1 cellular context compared by ENCODE assay signal in the genomic region with DNA sequence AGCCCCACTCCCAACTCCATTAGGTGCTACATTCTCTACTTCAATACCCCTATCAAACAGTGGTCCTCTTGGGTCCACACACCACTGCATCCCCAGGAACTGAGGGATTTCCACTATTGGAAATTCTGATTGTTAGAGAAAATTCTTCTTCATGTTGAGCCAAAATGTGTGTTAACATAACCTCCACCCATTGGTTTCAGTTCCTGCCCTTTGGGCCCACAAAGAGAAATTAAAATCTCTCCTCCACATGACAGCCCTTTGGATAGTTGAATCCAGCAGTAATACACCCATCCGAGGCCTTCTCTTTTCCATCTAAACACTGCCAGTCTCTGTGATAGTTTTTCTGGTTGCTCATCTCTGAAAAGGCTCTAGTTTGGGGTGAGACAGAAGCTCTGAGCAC.
TF ChIP-seq lines count a peak whose summit lies in the region.

No MANE protein-coding gene starts in this region.

TF ChIP-seq in endothelial cell of umbilical vein, 7 proteins besides CTCF, POLR2A, EP300 and RAD21:
- no peak for TF ChIP-seq JUN (IDR thresholded peaks at IDR 0.05; ENCODE audit: borderline replicate concordance, insufficient read depth, insufficient read length, low read depth)
- TF ChIP-seq, protein P1, sequence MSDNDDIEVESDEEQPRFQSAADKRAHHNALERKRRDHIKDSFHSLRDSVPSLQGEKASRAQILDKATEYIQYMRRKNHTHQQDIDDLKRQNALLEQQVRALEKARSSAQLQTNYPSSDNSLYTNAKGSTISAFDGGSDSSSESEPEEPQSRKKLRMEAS (IDR thresholded peaks at IDR 0.05; ENCODE audit: insufficient read depth, insufficient read length) = no peak
- no peak for TF ChIP-seq MYC (IDR thresholded peaks at IDR 0.05; ENCODE audit: low read depth, low read length)
- TF ChIP-seq EZH2 (IDR thresholded peaks at IDR 0.05; ENCODE audit: borderline replicate concordance, low read depth, low read length, severe bottlenecking) = no peak
- no peak for TF ChIP-seq GATA2 (IDR thresholded peaks at IDR 0.05; ENCODE audit: insufficient read depth, insufficient read length, low read depth, low read length)
- no peak for TF ChIP-seq POLR2AphosphoS5 (IDR thresholded peaks at IDR 0.05; ENCODE audit: insufficient read depth, low read depth, low read length)
- no peak for TF ChIP-seq FOS (IDR thresholded peaks at IDR 0.05; ENCODE audit: borderline replicate concordance, insufficient read depth, low read length)
